ENCODE assay signal across 8 cellular contexts in genomic region chr6:30722025-30722279, GRCh38. TPM values are rescaled to one million over a fixed set of nuclear protein-coding genes. Genes with fewer than 3 reads are reported as not detected.
DNase-seq lines count a peak whose midpoint lies in the region; ATAC-seq, FAIRE-seq and TF ChIP-seq lines count a peak whose summit lies in the region.
"Not testable (repeated sequence)": the region's sequence is repeated elsewhere in the genome, so short reads cannot be mapped to it uniquely, and the experiment has no call there.

No MANE protein-coding gene starts in this region.

- not testable (repeated sequence) for H3K27me3 Mint-ChIP-seq in activated CD8-positive, alpha-beta T cell treated with anti-CD3 and anti-CD28 coated beads, Interleukin-2, amount 10 ng/mL, durations not matched to agents 7 days and 5 days (ENCODE audit: low read depth)

- H3K27ac ChIP-seq in lower lobe of right lung (peak overlapping the region; percentile 94), psoas muscle (peak overlapping the region; percentile 98), upper lobe of right lung (peak overlapping the region; percentile 93)

- peak overlapping the region; percentile 97 for H3K4me3 ChIP-seq in GM12864 (ENCODE audit: low read depth, low read length)
- peak overlapping the region; percentile 92 for H3K4me3 ChIP-seq in NT2/D1 (ENCODE audit: insufficient read length, low read depth)
- peak overlapping the region; percentile 82 for H3K4me3 ChIP-seq in bronchial epithelial cell (ENCODE audit: low read depth, low read length)
- peak overlapping the region; percentile 77 to 79 for H3K4me3 ChIP-seq in foreskin fibroblast (ENCODE audit: low read depth in 1 of 2, low read length in 2 of 2)
- peak overlapping the region; percentile 93 for H3K4me3 ChIP-seq in lower lobe of right lung
- peak overlapping the region; percentile 96 for H3K4me3 ChIP-seq in psoas muscle
- peak overlapping the region; percentile 75 for H3K4me3 ChIP-seq in upper lobe of right lung

- H3K9ac ChIP-seq in NT2/D1 (ENCODE audit: insufficient read length, low read depth), result peak overlapping the region; percentile 92

- H3K4me3 Mint-ChIP-seq in activated CD8-positive, alpha-beta T cell treated with anti-CD3 and anti-CD28 coated beads, Interleukin-2, amount 10 ng/mL, durations not matched to agents 7 days and 5 days, result peak overlapping the region; percentile 98

- peak overlapping the region; percentile 97 for H3K27ac Mint-ChIP-seq in activated CD8-positive, alpha-beta T cell treated with anti-CD3 and anti-CD28 coated beads, Interleukin-2, amount 10 ng/mL, durations not matched to agents 7 days and 5 days

- intact Hi-C loops in lower lobe of right lung (cut with DNase I) (loop anchor here (5.0 kb wide), 1 partner anchor 45 kb away; no protein-coding TSS in a partner anchor), psoas muscle (cut with DNase I) (loop anchor here (1.0 to 10.0 kb wide), 2 partner anchors 43 to 177 kb away; no protein-coding TSS in a partner anchor), upper lobe of right lung (cut with DNase I) (loop anchor here (2.0 kb wide), 1 partner anchor 43 kb away; no protein-coding TSS in a partner anchor)

- WGBS in psoas muscle, 3 donors, result 22 to 35% (median 29%) methylated on average over 10 of the region's 10 CpGs

- peaks cover 72% of the 10 kb centered on the region for H3K36me3 Mint-ChIP-seq in activated CD8-positive, alpha-beta T cell treated with anti-CD3 and anti-CD28 coated beads, Interleukin-2, amount 10 ng/mL, durations not matched to agents 7 days and 5 days (ENCODE audit: low read depth)

- CTCF ChIA-PET in activated CD8-positive, alpha-beta T cell treated with anti-CD3 and anti-CD28 coated beads, Interleukin-2, amount 10 ng/mL, durations not matched to agents 7 days and 5 days (lab: Charles Lee), result interaction anchor here (0.6 to 25.4 kb wide), 31 partner anchors 9 to 365 kb away, joined by 3 to 686 read pairs (median 4); partner anchors contain the start of genes ATAT1, DHX16, MRPS18B and NRM

- ATAC-seq in activated CD8-positive, alpha-beta T cell treated with anti-CD3 and anti-CD28 coated beads, Interleukin-2, amount 10 ng/mL, durations not matched to agents 7 days and 5 days; lower lobe of right lung; psoas muscle; upper lobe of right lung: not testable (repeated sequence)

- not testable (repeated sequence) for H3K4me1 ChIP-seq in NT2/D1 (ENCODE audit: insufficient read depth, insufficient read length)
- peaks cover 46% of the 10 kb centered on the region for H3K4me1 ChIP-seq in lower lobe of right lung
- H3K4me1 ChIP-seq in psoas muscle, result peaks cover 29% of the 10 kb centered on the region
- H3K4me1 ChIP-seq in upper lobe of right lung, result peaks cover 32% of the 10 kb centered on the region

- peaks cover 59% of the 10 kb centered on the region for H3K4me1 Mint-ChIP-seq in activated CD8-positive, alpha-beta T cell treated with anti-CD3 and anti-CD28 coated beads, Interleukin-2, amount 10 ng/mL, durations not matched to agents 7 days and 5 days (ENCODE audit: low read depth)

- FAIRE-seq in bronchial epithelial cell (lab: Jason Lieb, UNC), result not testable (repeated sequence)

- TF ChIP-seq CTCF in GM12864 (IDR thresholded peaks at IDR 0.05; ENCODE audit: low read depth, low read length, missing control alignments); bronchial epithelial cell (IDR thresholded peaks at IDR 0.05; ENCODE audit: insufficient read depth, low read length, severe bottlenecking); foreskin fibroblast (IDR thresholded peaks at IDR 0.05; ENCODE audit: low read depth, low read length); lower lobe of right lung (IDR thresholded peaks at IDR 0.05); psoas muscle (IDR thresholded peaks at IDR 0.05); upper lobe of right lung (IDR thresholded peaks at IDR 0.05): not testable (repeated sequence)

- H3K9me3 Mint-ChIP-seq in activated CD8-positive, alpha-beta T cell treated with anti-CD3 and anti-CD28 coated beads, Interleukin-2, amount 10 ng/mL, durations not matched to agents 7 days and 5 days (ENCODE audit: insufficient read depth), result not testable (repeated sequence)

- POLR2A ChIA-PET in activated CD8-positive, alpha-beta T cell treated with anti-CD3 and anti-CD28 coated beads, Interleukin-2, amount 10 ng/mL, durations not matched to agents 7 days and 5 days (lab: Charles Lee), result interaction anchor here (0.6 to 12.8 kb wide), 17 partner anchors 9 to 108 kb away, joined by 3 to 343 read pairs (median 6); partner anchors contain the start of genes ATAT1, DHX16, MRPS18B and NRM

- peaks cover 48% of the 10 kb centered on the region for H3K36me3 ChIP-seq in NT2/D1 (ENCODE audit: insufficient read depth, insufficient read length, low read length)
- peaks cover 17% of the 10 kb centered on the region for H3K36me3 ChIP-seq in bronchial epithelial cell (ENCODE audit: control insufficient read depth, insufficient read depth, low read length)
- H3K36me3 ChIP-seq in lower lobe of right lung, result peaks cover 52% of the 10 kb centered on the region
- H3K36me3 ChIP-seq in psoas muscle (ENCODE audit: insufficient read depth in 1 of 2, low read depth in 1 of 2), result peaks cover 4 to 45% of the 10 kb centered on the region in 2 donors
- peaks cover 47% of the 10 kb centered on the region for H3K36me3 ChIP-seq in upper lobe of right lung

- H3K27me3 ChIP-seq in NT2/D1 (ENCODE audit: insufficient read depth, insufficient read length); bronchial epithelial cell (ENCODE audit: control insufficient read depth, insufficient read depth, low read length); lower lobe of right lung (ENCODE audit: low read depth); psoas muscle (ENCODE audit: insufficient read depth in 3 of 3, low read length in 2 of 3); upper lobe of right lung: not testable (repeated sequence)

- DNase-seq in GM12864 (ENCODE audit: low read depth); NT2/D1 (ENCODE audit: low read depth, low spot score); activated CD8-positive, alpha-beta T cell treated with anti-CD3 and anti-CD28 coated beads, Interleukin-2, amount 10 ng/mL, durations not matched to agents 7 days and 5 days; bronchial epithelial cell (ENCODE audit: low read depth): not testable (repeated sequence)
- DNase-seq in foreskin fibroblast (peak in 1 of 2 donors; percentile 74), lower lobe of right lung (peak; percentile 69), psoas muscle (peak in 1 of 2 donors; percentile 59), upper lobe of right lung (peak; percentile 74)

- H3K9me3 ChIP-seq in NT2/D1 (ENCODE audit: insufficient read depth, low read length); lower lobe of right lung; psoas muscle; upper lobe of right lung: not testable (repeated sequence)

RNA-seq across cellular contexts. Expression of gene TUBB, which starts 1.8 kb away (rescaled TPM):
- 1,000 to 10,000 TPM; 1,638 to 1,703 TPM for total RNA-seq in activated CD8-positive, alpha-beta T cell treated with anti-CD3 and anti-CD28 coated beads, Interleukin-2, amount 10 ng/mL, durations not matched to agents 7 days and 5 days
- 131 and 136 TPM in 2 replicates for total RNA-seq in bronchial epithelial cell
- 292 TPM for total RNA-seq in lower lobe of right lung
- total RNA-seq in psoas muscle, result 100 to 1,000 TPM; 136 to 220 (median 201) TPM
- 100 to 1,000 TPM; 175 to 487 (median 187) TPM for polyA plus RNA-seq in psoas muscle
- total RNA-seq in upper lobe of right lung, result 243 TPM

RNA-seq across cellular contexts. Expression of gene MDC1, which starts 4.9 kb away (rescaled TPM):
- total RNA-seq in activated CD8-positive, alpha-beta T cell treated with anti-CD3 and anti-CD28 coated beads, Interleukin-2, amount 10 ng/mL, durations not matched to agents 7 days and 5 days, result 10 to 100 TPM; 48.5 to 52.4 TPM
- total RNA-seq in bronchial epithelial cell (2.4 and 2.7 TPM in 2 replicates), lower lobe of right lung (24.5 TPM), psoas muscle (10 to 100 TPM; 12.7 to 18.0 (median 15.4) TPM), upper lobe of right lung (32.8 TPM)
- polyA plus RNA-seq in psoas muscle, result 10 to 100 TPM in 1 of 3 donors, 1 to 10 TPM in 2; 4.1 to 10.9 (median 6.5) TPM

RNA-seq across cellular contexts. Expression of gene FLOT1, which starts 20.5 kb away (rescaled TPM):
- total RNA-seq in activated CD8-positive, alpha-beta T cell treated with anti-CD3 and anti-CD28 coated beads, Interleukin-2, amount 10 ng/mL, durations not matched to agents 7 days and 5 days, result 100 to 1,000 TPM; 314 to 317 TPM
- total RNA-seq in bronchial epithelial cell (15.1 and 20.0 TPM in 2 replicates), lower lobe of right lung (151 TPM), psoas muscle (100 to 1,000 TPM; 113 to 182 (median 153) TPM), upper lobe of right lung (175 TPM)
- 100 to 1,000 TPM; 181 to 224 (median 206) TPM for polyA plus RNA-seq in psoas muscle

RNA-seq across cellular contexts. Expression of gene IER3, which starts 22.4 kb away (rescaled TPM):
- 10 to 100 TPM; 76.6 to 82.9 TPM for total RNA-seq in activated CD8-positive, alpha-beta T cell treated with anti-CD3 and anti-CD28 coated beads, Interleukin-2, amount 10 ng/mL, durations not matched to agents 7 days and 5 days
- total RNA-seq in bronchial epithelial cell, result 186 and 279 TPM in 2 replicates
- 18.0 TPM for total RNA-seq in lower lobe of right lung
- total RNA-seq in psoas muscle, result 10 to 100 TPM in 3 of 4 donors, 1 to 10 TPM in 1; 6.3 to 38.4 (median 23.9) TPM
- polyA plus RNA-seq in psoas muscle, result 100 to 1,000 TPM in 1 of 3 donors, 1 to 10 TPM in 2; 3.1 to 321 (median 3.2) TPM
- total RNA-seq in upper lobe of right lung, result 35.4 TPM

RNA-seq across cellular contexts. Expression of gene NRM, which starts 31.2 kb away (rescaled TPM):
- total RNA-seq in activated CD8-positive, alpha-beta T cell treated with anti-CD3 and anti-CD28 coated beads, Interleukin-2, amount 10 ng/mL, durations not matched to agents 7 days and 5 days, result 10 to 100 TPM; 41.7 to 44.6 TPM
- total RNA-seq in bronchial epithelial cell, result 0.26 and 0.51 TPM in 2 replicates
- total RNA-seq in lower lobe of right lung, result 10.0 TPM
- total RNA-seq in psoas muscle, result 1 to 10 TPM; 2.2 to 3.9 (median 2.6) TPM
- polyA plus RNA-seq in psoas muscle, result 1 to 10 TPM; 1.8 to 4.1 (median 1.8) TPM
- 9.5 TPM for total RNA-seq in upper lobe of right lung
